In genomic region chr18:39414009-39414700, GRCh38 we compare ENCODE assay signal across 1 cellular context.
TF ChIP-seq lines count a peak whose summit lies in the region.

No MANE protein-coding gene starts in this region.

TF ChIP-seq in HCT116, 20 proteins besides CTCF, POLR2A, EP300 and RAD21 (continued from another document):
- no peak for TF ChIP-seq ATF3 (IDR thresholded peaks at IDR 0.05)
- TF ChIP-seq REST (IDR thresholded peaks at IDR 0.05; ENCODE audit: low read depth): no peak
- TF ChIP-seq YY1 (IDR thresholded peaks at IDR 0.05; ENCODE audit: extremely low read depth, insufficient replicate concordance, low read depth, low read length): no peak
- no peak for TF ChIP-seq SRF (IDR thresholded peaks at IDR 0.05; ENCODE audit: low read depth)
- TF ChIP-seq ELF1 (IDR thresholded peaks at IDR 0.05; ENCODE audit: borderline replicate concordance, low read depth): no peak
- no peak for TF ChIP-seq SIN3A (IDR thresholded peaks at IDR 0.05; ENCODE audit: low read depth)
- peak; percentile 23; the same call in 1 of the 2 replicates for TF ChIP-seq MAX (IDR thresholded peaks at IDR 0.05)
- no peak for TF ChIP-seq TCF7L2 (IDR thresholded peaks at IDR 0.05; ENCODE audit: borderline replicate concordance, extremely low read depth, insufficient read depth, insufficient read length)
- TF ChIP-seq ZFX (IDR thresholded peaks at IDR 0.05): no peak
TF ChIP-seq in HCT116: peak in this region for 6.
